ENCODE assay signal across 11 cellular contexts in genomic region chr10:13115832-13116793, GRCh38. TPM values are rescaled to one million over a fixed set of nuclear protein-coding genes. Genes with fewer than 3 reads are reported as not detected.
A peak's percentile ranks its signal among the peaks of the same experiment; 100 is the strongest.
DNase-seq lines count a peak whose midpoint lies in the region; ATAC-seq and TF ChIP-seq lines count a peak whose summit lies in the region.
"Had no signal": no experiment of that assay in that cellular context is flagged by ENCODE, and none has a peak within 500 bp of the region (broad histone marks: within the 10 kb centered on the region; RNA-seq: fewer than 3 reads in every experiment).

No MANE protein-coding gene starts in this region.

- ATAC-seq in CD4-positive, CD25-positive, alpha-beta regulatory T cell (ENCODE audit: low read depth in 2 of 2) = peak; percentile 63
- ATAC-seq in GM21515 (IDR thresholded peaks at IDR 0.05; ENCODE audit: unreplicated experiment) = peak; percentile 53
- peak in 1 of 2 donors; percentile 45 for ATAC-seq in lower lobe of right lung
- no peak for ATAC-seq in HG03457 (IDR thresholded peaks at IDR 0.05; ENCODE audit: unreplicated experiment)

- peak overlapping the region; percentile 68 for H3K27ac ChIP-seq in CD4-positive, CD25-positive, alpha-beta regulatory T cell (ENCODE audit: insufficient read depth, low read length, poor library complexity, severe bottlenecking)
- H3K27ac ChIP-seq in lower lobe of right lung = peak overlapping the region; percentile 48

- peak in 2 of 3 donors; percentile 18 to 59 for DNase-seq in CD4-positive, CD25-positive, alpha-beta regulatory T cell
- no peak for DNase-seq in activated T-helper 1 cell treated with anti-CD3 and anti-CD28 coated beads, Interleukin-12 subunit alpha, Interleukin-12 subunit beta, Interleukin-2, Interleukin-4 antibody, amounts not matched to agents 30 ng/mL and 10 ng/mL and 1 ng/mL, durations not matched to agents 14 hours and 24 hours and 36 hours (ENCODE audit: low spot score)
- DNase-seq in lower lobe of right lung = no peak
- DNase-seq in midbrain (lab: John Stamatoyannopoulos, UW) = no peak
- no peak for DNase-seq in GM03348 (ENCODE audit: low spot score)
- no peak for DNase-seq in AML-193 (lab: John Stamatoyannopoulos, UW)
- DNase-seq: foreskin fibroblast, NCI-H524 treated with DMSO at 0.1 percent for 48 hours had no signal

- H3K4me1 Mint-ChIP-seq in CD4-positive, CD25-positive, alpha-beta regulatory T cell = peaks cover 18 to 50% (median 36%) of the 10 kb centered on the region in 4 donors
- peaks cover 33% of the 10 kb centered on the region for H3K4me1 Mint-ChIP-seq in activated T-helper 1 cell treated with anti-CD3 and anti-CD28 coated beads, Interleukin-12 subunit alpha, Interleukin-12 subunit beta, Interleukin-2, Interleukin-4 antibody, amounts not matched to agents 30 ng/mL and 10 ng/mL and 1 ng/mL, durations not matched to agents 14 hours and 24 hours and 36 hours (ENCODE audit: low read depth)

- H3K9me3 ChIP-seq in CD4-positive, CD25-positive, alpha-beta regulatory T cell (ENCODE audit: control insufficient read depth in 2 of 2, low read length in 2 of 2) = no peaks in the 10 kb centered on the region
- no peaks in the 10 kb centered on the region for H3K9me3 ChIP-seq in lower lobe of right lung

- peak overlapping the region; percentile 14 to 76 (median 67) for H3K4me3 Mint-ChIP-seq in CD4-positive, CD25-positive, alpha-beta regulatory T cell
- peak overlapping the region; percentile 35 for H3K4me3 Mint-ChIP-seq in activated T-helper 1 cell treated with anti-CD3 and anti-CD28 coated beads, Interleukin-12 subunit alpha, Interleukin-12 subunit beta, Interleukin-2, Interleukin-4 antibody, amounts not matched to agents 30 ng/mL and 10 ng/mL and 1 ng/mL, durations not matched to agents 14 hours and 24 hours and 36 hours
- H3K4me3 Mint-ChIP-seq: neural crest cell had no signal

- no peaks in the 10 kb centered on the region for H3K27me3 Mint-ChIP-seq in CD4-positive, CD25-positive, alpha-beta regulatory T cell
- H3K27me3 Mint-ChIP-seq in activated T-helper 1 cell treated with anti-CD3 and anti-CD28 coated beads, Interleukin-12 subunit alpha, Interleukin-12 subunit beta, Interleukin-2, Interleukin-4 antibody, amounts not matched to agents 30 ng/mL and 10 ng/mL and 1 ng/mL, durations not matched to agents 14 hours and 24 hours and 36 hours (ENCODE audit: insufficient read depth) = no peaks in the 10 kb centered on the region

- H3K27me3 ChIP-seq in CD4-positive, CD25-positive, alpha-beta regulatory T cell (ENCODE audit: control insufficient read depth, insufficient read depth, low read length) = no peaks in the 10 kb centered on the region
- H3K27me3 ChIP-seq in lower lobe of right lung (ENCODE audit: low read depth) = no peaks in the 10 kb centered on the region

- peaks cover 3% of the 10 kb centered on the region for H3K4me1 ChIP-seq in CD4-positive, CD25-positive, alpha-beta regulatory T cell (ENCODE audit: control insufficient read depth, insufficient read depth, low read length, poor library complexity, severe bottlenecking)
- peaks cover 20% of the 10 kb centered on the region for H3K4me1 ChIP-seq in lower lobe of right lung

- intact Hi-C loops in activated T-helper 1 cell treated with anti-CD3 and anti-CD28 coated beads, Interleukin-12 subunit alpha, Interleukin-12 subunit beta, Interleukin-2, Interleukin-4 antibody, amounts not matched to agents 30 ng/mL and 10 ng/mL and 1 ng/mL, durations not matched to agents 14 hours and 24 hours and 36 hours (cut with micrococcal nuclease) = no loop called here
- intact Hi-C loops in lower lobe of right lung (cut with DNase I) = no loop called here

- peaks cover 84% of the 10 kb centered on the region for H3K36me3 ChIP-seq in CD4-positive, CD25-positive, alpha-beta regulatory T cell (ENCODE audit: control insufficient read depth, insufficient read depth, low read length)
- peaks cover 84% of the 10 kb centered on the region for H3K36me3 ChIP-seq in lower lobe of right lung

- H3K4me3 ChIP-seq in CD4-positive, CD25-positive, alpha-beta regulatory T cell (ENCODE audit: low read depth, low read length) = peak overlapping the region; percentile 45
- H3K4me3 ChIP-seq in lower lobe of right lung = peak overlapping the region; percentile 9

- H3K9me3 Mint-ChIP-seq in CD4-positive, CD25-positive, alpha-beta regulatory T cell = no peaks in the 10 kb centered on the region
- H3K9me3 Mint-ChIP-seq in activated T-helper 1 cell treated with anti-CD3 and anti-CD28 coated beads, Interleukin-12 subunit alpha, Interleukin-12 subunit beta, Interleukin-2, Interleukin-4 antibody, amounts not matched to agents 30 ng/mL and 10 ng/mL and 1 ng/mL, durations not matched to agents 14 hours and 24 hours and 36 hours = no peaks in the 10 kb centered on the region
- H3K9me3 Mint-ChIP-seq: neural crest cell had no signal

- TF ChIP-seq CTCF in lower lobe of right lung (IDR thresholded peaks at IDR 0.05) = no peak

- H3K36me3 Mint-ChIP-seq in CD4-positive, CD25-positive, alpha-beta regulatory T cell = peaks cover 64% of the 10 kb centered on the region
- H3K36me3 Mint-ChIP-seq in activated T-helper 1 cell treated with anti-CD3 and anti-CD28 coated beads, Interleukin-12 subunit alpha, Interleukin-12 subunit beta, Interleukin-2, Interleukin-4 antibody, amounts not matched to agents 30 ng/mL and 10 ng/mL and 1 ng/mL, durations not matched to agents 14 hours and 24 hours and 36 hours (ENCODE audit: low read depth) = peaks cover 56% of the 10 kb centered on the region

- peak overlapping the region; percentile 80 to 90 (median 86) for H3K27ac Mint-ChIP-seq in CD4-positive, CD25-positive, alpha-beta regulatory T cell
- peak overlapping the region; percentile 64 for H3K27ac Mint-ChIP-seq in activated T-helper 1 cell treated with anti-CD3 and anti-CD28 coated beads, Interleukin-12 subunit alpha, Interleukin-12 subunit beta, Interleukin-2, Interleukin-4 antibody, amounts not matched to agents 30 ng/mL and 10 ng/mL and 1 ng/mL, durations not matched to agents 14 hours and 24 hours and 36 hours

RNA-seq across cellular contexts. Expression of gene OPTN, which starts 16.1 kb away (rescaled TPM):
- 209 TPM for total RNA-seq in CD4-positive, CD25-positive, alpha-beta regulatory T cell
- 100 to 1,000 TPM in 2 of 4 donors, 10 to 100 TPM in 2; 71.9 to 113 (median 88.2) TPM for polyA plus RNA-seq in CD4-positive, CD25-positive, alpha-beta regulatory T cell
- 52.6 and 54.1 TPM in 2 replicates for total RNA-seq in activated T-helper 1 cell treated with anti-CD3 and anti-CD28 coated beads, Interleukin-12 subunit alpha, Interleukin-12 subunit beta, Interleukin-2, Interleukin-4 antibody, amounts not matched to agents 30 ng/mL and 10 ng/mL and 1 ng/mL, durations not matched to agents 14 hours and 24 hours and 36 hours
- total RNA-seq in lower lobe of right lung = 53.4 TPM

RNA-seq across cellular contexts. Expression of gene MCM10, which starts 45.2 kb away (rescaled TPM):
- 2.1 TPM for total RNA-seq in CD4-positive, CD25-positive, alpha-beta regulatory T cell
- 1 to 10 TPM in 1 of 4 donors, under 1 TPM in 3; 0.19 to 1.4 (median 0.43) TPM for polyA plus RNA-seq in CD4-positive, CD25-positive, alpha-beta regulatory T cell
- total RNA-seq in activated T-helper 1 cell treated with anti-CD3 and anti-CD28 coated beads, Interleukin-12 subunit alpha, Interleukin-12 subunit beta, Interleukin-2, Interleukin-4 antibody, amounts not matched to agents 30 ng/mL and 10 ng/mL and 1 ng/mL, durations not matched to agents 14 hours and 24 hours and 36 hours = 104 and 106 TPM in 2 replicates
- total RNA-seq in lower lobe of right lung = 0.38 TPM

Comparison
In these comparisons a context has a peak if more than half of its experiments do, and no peak if none do; other contexts are left out.
1. DNase-seq: peak in CD4-positive, CD25-positive, alpha-beta regulatory T cell (2 of 3); none in activated T-helper 1 cell treated with anti-CD3 and anti-CD28 coated beads, Interleukin-12 subunit alpha, Interleukin-12 subunit beta, Interleukin-2, Interleukin-4 antibody, amounts not matched to agents 30 ng/mL and 10 ng/mL and 1 ng/mL, durations not matched to agents 14 hours and 24 hours and 36 hours (single experiment), lower lobe of right lung (single experiment), midbrain (single experiment), GM03348 (single experiment) and AML-193 (0 of 2).
2. RNA of gene MCM10, which starts 45.2 kb away (total RNA-seq): 104 to 106 TPM in activated T-helper 1 cell treated with anti-CD3 and anti-CD28 coated beads, Interleukin-12 subunit alpha, Interleukin-12 subunit beta, Interleukin-2, Interleukin-4 antibody, amounts not matched to agents 30 ng/mL and 10 ng/mL and 1 ng/mL, durations not matched to agents 14 hours and 24 hours and 36 hours; 2.1 TPM in CD4-positive, CD25-positive, alpha-beta regulatory T cell (single experiment) and 0.38 TPM in lower lobe of right lung (single experiment); every median in the first group is over 10 times any median in the second.